ENCODE assay signal across 2 cellular contexts in genomic region chr3:44874308-44874707, GRCh38.
TF ChIP-seq lines count a peak whose summit lies in the region.

TSS of gene TGM4 (plus strand) at chr3:44874608. CDS start at chr3:44874679, 71 bp downstream.

TF ChIP-seq in IMR-90, 13 proteins besides CTCF, POLR2A, EP300 and RAD21:
- TF ChIP-seq NFE2L2 (IDR thresholded peaks at IDR 0.05; ENCODE audit: low read depth, low read length) = no peak
- TF ChIP-seq CEBPB (IDR thresholded peaks at IDR 0.05; ENCODE audit: low read depth, low read length) = no peak
- no peak for TF ChIP-seq ELK1 (IDR thresholded peaks at IDR 0.05; ENCODE audit: borderline replicate concordance, low read depth, low read length)
- no peak for TF ChIP-seq BHLHE40 (IDR thresholded peaks at IDR 0.05; ENCODE audit: low read depth, low read length)
- TF ChIP-seq MAZ (IDR thresholded peaks at IDR 0.05; ENCODE audit: borderline replicate concordance, low read depth, low read length) = no peak
- TF ChIP-seq RCOR1 (IDR thresholded peaks at IDR 0.05; ENCODE audit: insufficient replicate concordance, low read length) = no peak
- no peak for TF ChIP-seq MXI1 (IDR thresholded peaks at IDR 0.05; ENCODE audit: borderline replicate concordance, low read depth, low read length)
- TF ChIP-seq CHD1 (IDR thresholded peaks at IDR 0.05; ENCODE audit: low read depth, low read length) = no peak
- TF ChIP-seq USF2 (IDR thresholded peaks at IDR 0.05; ENCODE audit: low read depth, low read length) = no peak
- no peak for TF ChIP-seq SMC3 (IDR thresholded peaks at IDR 0.05; ENCODE audit: low read depth, low read length)
- TF ChIP-seq FOS (IDR thresholded peaks at IDR 0.05; ENCODE audit: low read depth, low read length) = no peak

TF ChIP-seq in HepG2, 621 proteins besides CTCF, POLR2A, EP300 and RAD21:
- TF ChIP-seq ZNF546 (CRISPR knock-in tag; conservative IDR thresholded peaks at IDR 0.05) (no peak), REL (CRISPR knock-in tag; conservative IDR thresholded peaks at IDR 0.05) (no peak), ZNF512 (CRISPR knock-in tag; IDR thresholded peaks at IDR 0.05) (no peak), PRMT3 (CRISPR knock-in tag; IDR thresholded peaks at IDR 0.05; ENCODE audit: borderline replicate concordance, low read depth) (no peak), TBP (CRISPR knock-in tag; IDR thresholded peaks at IDR 0.05) (no peak), ZNF124 (CRISPR knock-in tag; IDR thresholded peaks at IDR 0.05) (no peak), KIAA2018 (CRISPR knock-in tag; IDR thresholded peaks at IDR 0.05; ENCODE audit: borderline replicate concordance) (no peak), TEF (CRISPR knock-in tag; IDR thresholded peaks at IDR 0.05) (no peak), ARID2 (CRISPR knock-in tag; IDR thresholded peaks at IDR 0.05; ENCODE audit: borderline replicate concordance) (no peak), RFX1 (IDR thresholded peaks at IDR 0.05) (no peak), ZSCAN29 (CRISPR knock-in tag; conservative IDR thresholded peaks at IDR 0.05) (no peak), DMAP1 (CRISPR knock-in tag; IDR thresholded peaks at IDR 0.05) (no peak), ZFP82 (CRISPR knock-in tag; IDR thresholded peaks at IDR 0.05; ENCODE audit: borderline replicate concordance) (no peak), MTF1 (CRISPR knock-in tag; IDR thresholded peaks at IDR 0.05) (no peak), E2F5 (CRISPR knock-in tag; conservative IDR thresholded peaks at IDR 0.05) (no peak)
